Comparison of ENCODE assay signal across 8 cellular contexts in genomic region chr1:151459331-151460046, GRCh38. TPM values are rescaled to one million over a fixed set of nuclear protein-coding genes. Genes with fewer than 3 reads are reported as not detected.
DNase-seq lines count a peak whose midpoint lies in the region; ATAC-seq and TF ChIP-seq lines count a peak whose summit lies in the region.

A gene with protein sequence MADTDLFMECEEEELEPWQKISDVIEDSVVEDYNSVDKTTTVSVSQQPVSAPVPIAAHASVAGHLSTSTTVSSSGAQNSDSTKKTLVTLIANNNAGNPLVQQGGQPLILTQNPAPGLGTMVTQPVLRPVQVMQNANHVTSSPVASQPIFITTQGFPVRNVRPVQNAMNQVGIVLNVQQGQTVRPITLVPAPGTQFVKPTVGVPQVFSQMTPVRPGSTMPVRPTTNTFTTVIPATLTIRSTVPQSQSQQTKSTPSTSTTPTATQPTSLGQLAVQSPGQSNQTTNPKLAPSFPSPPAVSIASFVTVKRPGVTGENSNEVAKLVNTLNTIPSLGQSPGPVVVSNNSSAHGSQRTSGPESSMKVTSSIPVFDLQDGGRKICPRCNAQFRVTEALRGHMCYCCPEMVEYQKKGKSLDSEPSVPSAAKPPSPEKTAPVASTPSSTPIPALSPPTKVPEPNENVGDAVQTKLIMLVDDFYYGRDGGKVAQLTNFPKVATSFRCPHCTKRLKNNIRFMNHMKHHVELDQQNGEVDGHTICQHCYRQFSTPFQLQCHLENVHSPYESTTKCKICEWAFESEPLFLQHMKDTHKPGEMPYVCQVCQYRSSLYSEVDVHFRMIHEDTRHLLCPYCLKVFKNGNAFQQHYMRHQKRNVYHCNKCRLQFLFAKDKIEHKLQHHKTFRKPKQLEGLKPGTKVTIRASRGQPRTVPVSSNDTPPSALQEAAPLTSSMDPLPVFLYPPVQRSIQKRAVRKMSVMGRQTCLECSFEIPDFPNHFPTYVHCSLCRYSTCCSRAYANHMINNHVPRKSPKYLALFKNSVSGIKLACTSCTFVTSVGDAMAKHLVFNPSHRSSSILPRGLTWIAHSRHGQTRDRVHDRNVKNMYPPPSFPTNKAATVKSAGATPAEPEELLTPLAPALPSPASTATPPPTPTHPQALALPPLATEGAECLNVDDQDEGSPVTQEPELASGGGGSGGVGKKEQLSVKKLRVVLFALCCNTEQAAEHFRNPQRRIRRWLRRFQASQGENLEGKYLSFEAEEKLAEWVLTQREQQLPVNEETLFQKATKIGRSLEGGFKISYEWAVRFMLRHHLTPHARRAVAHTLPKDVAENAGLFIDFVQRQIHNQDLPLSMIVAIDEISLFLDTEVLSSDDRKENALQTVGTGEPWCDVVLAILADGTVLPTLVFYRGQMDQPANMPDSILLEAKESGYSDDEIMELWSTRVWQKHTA (N-terminal part only) (minus strand): TSS chr1:151459494. CDS start chr1:151442204, 17,290 bp downstream.

- H3K9me2 ChIP-seq in MM.1S (replicated peaks; ENCODE audit: insufficient read depth, low read length) = no peaks in the 10 kb centered on the region

- H3K4me1 ChIP-seq in MM.1S (ENCODE audit: low read length) = peaks cover 16% of the 10 kb centered on the region

- H4K20me1 ChIP-seq in MM.1S (ENCODE audit: insufficient read depth, low read length) = peaks cover 12% of the 10 kb centered on the region; the same call in 1 of the 2 replicates

- H3K9ac ChIP-seq in MM.1S (ENCODE audit: low read length) = peak within 1 kb of the TSS; percentile 78

- peak within 1 kb of the TSS; percentile 86 to 91 for H3K27ac Mint-ChIP-seq in natural killer cell treated with Interleukin-12 subunit alpha and Interleukin-12 subunit beta and Interleukin-15 and Interleukin-18, amount 100 ng/mL, for 72 hours

- peak within 1 kb of the TSS; percentile 68 for H3K4me3 ChIP-seq in MM.1S (ENCODE audit: low read length)
- peak within 1 kb of the TSS; percentile 94 for H3K4me3 ChIP-seq in fibroblast of pulmonary artery (replicated peaks; ENCODE audit: low read depth, low read length)

- H3K79me2 ChIP-seq in MM.1S (ENCODE audit: low read length) = peaks cover 39% of the 10 kb centered on the region

- H3K9me3 Mint-ChIP-seq in natural killer cell treated with Interleukin-12 subunit alpha and Interleukin-12 subunit beta and Interleukin-15 and Interleukin-18, amount 100 ng/mL, for 72 hours = no peaks in the 10 kb centered on the region

- TF ChIP-seq CTCF in MM.1S (IDR thresholded peaks at IDR 0.05; ENCODE audit: low read length) (no peak), fibroblast of pulmonary artery (IDR thresholded peaks at IDR 0.05; ENCODE audit: low read length, missing control alignments) (no peak)

- H3K27ac ChIP-seq in MM.1S (ENCODE audit: low read length) = peak within 1 kb of the TSS; percentile 68

- H3K27me3 Mint-ChIP-seq in natural killer cell treated with Interleukin-12 subunit alpha and Interleukin-12 subunit beta and Interleukin-15 and Interleukin-18, amount 100 ng/mL, for 72 hours = peaks cover 13 to 23% of the 10 kb centered on the region in 2 donors

- H3K27me3 ChIP-seq in MM.1S (replicated peaks; ENCODE audit: insufficient read depth, low read length) = no peaks in the 10 kb centered on the region

- H3K9me3 ChIP-seq in MM.1S (replicated peaks; ENCODE audit: insufficient read depth, low read length) = no peaks in the 10 kb centered on the region

- H3F3A ChIP-seq in MM.1S (ENCODE audit: insufficient read depth, low read length) = peaks cover 6% of the 10 kb centered on the region

- ATAC-seq in natural killer cell treated with Interleukin-12 subunit alpha and Interleukin-12 subunit beta and Interleukin-15 and Interleukin-18, amount 100 ng/mL, for 72 hours = peak; percentile 89 to 91

- H3K4me1 Mint-ChIP-seq in natural killer cell treated with Interleukin-12 subunit alpha and Interleukin-12 subunit beta and Interleukin-15 and Interleukin-18, amount 100 ng/mL, for 72 hours (ENCODE audit: low read depth in 2 of 2) = peaks cover 9 to 12% of the 10 kb centered on the region in 2 donors

- peak within 1 kb of the TSS; percentile 92 for H3K4me3 Mint-ChIP-seq in natural killer cell treated with Interleukin-12 subunit alpha and Interleukin-12 subunit beta and Interleukin-15 and Interleukin-18, amount 100 ng/mL, for 72 hours

- peaks cover 6% of the 10 kb centered on the region for H3K36me3 Mint-ChIP-seq in natural killer cell treated with Interleukin-12 subunit alpha and Interleukin-12 subunit beta and Interleukin-15 and Interleukin-18, amount 100 ng/mL, for 72 hours

- H3K4me2 ChIP-seq in MM.1S (ENCODE audit: low read depth, low read length) = peak within 1 kb of the TSS; percentile 54

- 0 out of 2 replicates have a peak, but pooled peaks cover 2% of the 10 kb centered on the region for H3K36me3 ChIP-seq in MM.1S (replicated peaks; ENCODE audit: insufficient read depth, low read length)

- DNase-seq in DMS53 (lab: John Stamatoyannopoulos, UW) (peak; percentile 99), H4 (ENCODE audit: low spot score) (peak; percentile 91), MM.1S (peak; percentile 97), SHP77 treated with DMSO at 0.1 percent for 48 hours (lab: John Stamatoyannopoulos, UW) (peak; percentile 95), fibroblast of pulmonary artery (ENCODE audit: low read depth) (peak; percentile 99)
- peak; percentile 89 for DNase-seq in activated effector memory CD4-positive, alpha-beta T cell treated with Interleukin-2 at 50 U/mL for 16 hours
- peak; percentile 94 for DNase-seq in natural killer cell treated with Interleukin-12 subunit alpha and Interleukin-12 subunit beta and Interleukin-15 and Interleukin-18, amount 100 ng/mL, for 72 hours (ENCODE audit: low spot score)
- peak; percentile 93 for DNase-seq in stimulated activated naive CD4-positive, alpha-beta T cell treated with Interleukin-2 at 50 U/mL for 16 hours (lab: John Stamatoyannopoulos, UW)

- peak within 1 kb of the TSS; percentile 83 for H2AFZ ChIP-seq in MM.1S (ENCODE audit: low read length)

RNA-seq across cellular contexts. Expression of the gene that starts here (rescaled TPM):
- 10.2 and 16.6 TPM in 2 replicates for total RNA-seq in H4 (2014; rRNA removed; shearing (Covaris generic))
- total RNA-seq in natural killer cell treated with Interleukin-12 subunit alpha and Interleukin-12 subunit beta and Interleukin-15 and Interleukin-18, amount 100 ng/mL, for 72 hours = 100 to 1,000 TPM in 1 of 2 donors, 10 to 100 TPM in 1; 74.9 to 127 TPM

Comparison
In these comparisons a context has a peak if more than half of its experiments do, and no peak if none do; other contexts are left out.
1. Peak in every context shown above with its lines: DNase-seq, ATAC-seq, H3K4me3 ChIP-seq and H3K27ac ChIP-seq.